ENCODE assay signal across 12 cellular contexts in the genomic region with DNA sequence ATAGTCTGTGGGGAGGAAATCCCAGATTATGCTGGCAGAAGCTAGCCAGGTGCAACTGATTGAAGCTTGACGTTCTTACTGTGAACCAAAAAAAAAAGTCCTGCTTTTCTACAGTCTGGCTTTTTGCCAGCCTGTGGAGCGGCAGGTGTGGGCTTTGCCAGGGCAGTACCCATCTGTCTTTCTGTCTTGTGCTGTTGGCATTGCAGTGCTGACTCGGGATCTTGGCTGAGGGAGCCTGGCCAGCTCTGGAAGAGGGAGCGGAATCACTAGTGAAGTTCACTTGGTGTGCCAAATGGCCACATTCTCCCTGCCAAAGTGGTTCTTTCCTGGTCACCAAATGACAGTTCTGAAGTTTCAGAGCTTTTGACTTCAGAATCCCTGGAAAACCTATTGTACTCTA. TPM values are rescaled to one million over a fixed set of nuclear protein-coding genes. Genes with fewer than 3 reads are reported as not detected.
DNase-seq lines count a peak whose midpoint lies in the region; ATAC-seq, FAIRE-seq and TF ChIP-seq lines count a peak whose summit lies in the region.
"Had no signal": no experiment of that assay in that cellular context is flagged by ENCODE, and none has a peak within 500 bp of the region (broad histone marks: within the 10 kb centered on the region; RNA-seq: fewer than 3 reads in every experiment).

No MANE protein-coding gene starts in this region.

- no peaks in the 10 kb centered on the region for H3K9me3 Mint-ChIP-seq in T-cell
- H3K9me3 Mint-ChIP-seq: endodermal cell had no signal

- H3K27me3 Mint-ChIP-seq in T-cell: no peaks in the 10 kb centered on the region

- peak; percentile 93 for DNase-seq in DMS 273 (lab: John Stamatoyannopoulos, UW; ENCODE audit: unreplicated experiment)
- peak in 2 of 3 experiments; percentile 82 to 95 for DNase-seq in NCI-H1417 (lab: John Stamatoyannopoulos, UW)
- no peak for DNase-seq in T-cell
- DNase-seq in medulla oblongata (ENCODE audit: extremely low spot score): peak; percentile 64
- DNase-seq in activated CD8-positive, alpha-beta memory T cell treated with anti-CD3 and anti-CD28 coated beads for 24 hours: no peak
- no peak for DNase-seq in D721Med (ENCODE audit: insufficient read length, low spot score)
- no peak for DNase-seq in retina
- DNase-seq in small intestine: no peak
- DNase-seq: activated gamma-delta T cell treated with Interleukin-2 at 50 U/mL for 16 hours, endodermal cell, NCI-H226 had no signal

- WGBS in small intestine, 3 donors: 15 to 50% (median 22%) methylated on average over 4 of the region's 4 CpGs

- H3K9me3 ChIP-seq in small intestine (ENCODE audit: control insufficient read depth, low read depth): no peaks in the 10 kb centered on the region
- H3K9me3 ChIP-seq: neutrophil had no signal

- no peak for TF ChIP-seq CTCF in D721Med (IDR thresholded peaks at IDR 0.05; ENCODE audit: insufficient read depth, missing control alignments)

- H3K27ac ChIP-seq in small intestine (ENCODE audit: low read depth in 1 of 2, low read length in 1 of 2): no peak overlapping the region
- H3K27ac ChIP-seq: neutrophil had no signal

- FAIRE-seq in D721Med (lab: Jason Lieb, UNC) (no peak), small intestine (lab: Jason Lieb, UNC) (no peak)

- peaks cover 40 to 68% (median 65%) of the 10 kb centered on the region in 3 donors for H3K4me1 Mint-ChIP-seq in T-cell

- peaks cover 3 to 11% of the 10 kb centered on the region in 2 donors for H3K4me1 ChIP-seq in small intestine (ENCODE audit: control insufficient read depth in 2 of 2, insufficient read depth in 1 of 2, low read depth in 1 of 2, low read length in 1 of 2)

- POLR2A ChIA-PET in T-cell (lab: Charles Lee): interaction anchor here in 1 of 2 donors (0.6 kb wide), 2 partner anchors 33 to 82 kb away, joined by 3 to 7 read pairs; no protein-coding TSS in a partner anchor

- H3K36me3 ChIP-seq in small intestine (ENCODE audit: control insufficient read depth in 2 of 2, insufficient read depth in 2 of 2, low read length in 2 of 2): no peaks in the 10 kb centered on the region
- H3K36me3 ChIP-seq: neutrophil had no signal

- no peaks in the 10 kb centered on the region for H3K27me3 ChIP-seq in small intestine (ENCODE audit: control insufficient read depth in 2 of 2, insufficient read depth in 2 of 2, low read length in 2 of 2)
- H3K27me3 ChIP-seq: neutrophil had no signal

- CTCF ChIA-PET in T-cell (lab: Charles Lee): interaction anchor here (0.6 kb wide), 2 partner anchors 8 to 1743 kb away, joined by 3 read pairs; no protein-coding TSS in a partner anchor

- no peak overlapping the region for H3K4me3 Mint-ChIP-seq in T-cell
- H3K4me3 Mint-ChIP-seq: endodermal cell had no signal

- H3K36me3 Mint-ChIP-seq in T-cell: peaks cover 12% of the 10 kb centered on the region

- H3K4me3 ChIP-seq in small intestine (ENCODE audit: low read depth in 1 of 2, low read length in 2 of 2): no peak overlapping the region

- ATAC-seq in T-cell (replicated peaks in 1 of 4): no peak

- H3K27ac Mint-ChIP-seq in T-cell: peak overlapping the region; percentile 59 to 61
- H3K27ac Mint-ChIP-seq: endodermal cell had no signal

RNA-seq across cellular contexts. Expression of a gene that starts 5.0 kb away (rescaled TPM):
- total RNA-seq in T-cell: 10 to 100 TPM; 11.3 to 14.6 (median 13.6) TPM
- polyA plus RNA-seq in small intestine: 10 to 100 TPM; 16.2 to 31.5 (median 21.4) TPM

Comparison
In these comparisons a context has a peak if more than half of its experiments do, and no peak if none do; other contexts are left out.
1. DNase-seq: peak in DMS 273 (single experiment), NCI-H1417 (2 of 3) and medulla oblongata (single experiment); none in T-cell (0 of 34), activated CD8-positive, alpha-beta memory T cell treated with anti-CD3 and anti-CD28 coated beads for 24 hours (single experiment), D721Med (single experiment), retina (single experiment) and small intestine (single experiment).